Comparison of ENCODE assay signal across 14 cellular contexts in genomic region chr5:174737335-174737734, GRCh38. TPM values are rescaled to one million over a fixed set of nuclear protein-coding genes. Genes with fewer than 3 reads are reported as not detected.
"Had no signal": no experiment of that assay in that cellular context is flagged by ENCODE, and none has a peak within 500 bp of the region (broad histone marks: within the 10 kb centered on the region; RNA-seq: fewer than 3 reads in every experiment).

No MANE protein-coding gene starts in this region.

- DNase-seq: activated CD4-positive, alpha-beta memory T cell treated with anti-CD3 and anti-CD28 coated beads for 36 hours; activated effector memory CD4-positive, alpha-beta T cell treated with anti-CD3 and anti-CD28 coated beads, Interleukin-2, amount 50 U/mL, for 16 hours; activated T-cell treated with anti-CD3 and anti-CD28 coated beads, Interleukin-2, amount 50 U/mL, for 4 hours; aorta; foreskin melanocyte; heart left ventricle; left ventricle myocardium inferior; mesenchymal stem cell; stomach; T-helper 9 cell had no signal

- H3K9ac ChIP-seq: parathyroid adenoma had no signal

- H3K36me3 ChIP-seq: esophagus muscularis mucosa, heart left ventricle, left ventricle myocardium inferior, stomach had no signal

- H3K9me3 ChIP-seq: esophagus muscularis mucosa, heart left ventricle, left ventricle myocardium inferior, stomach had no signal

- ATAC-seq: activated T-cell treated with anti-CD3 and anti-CD28 coated beads, Interleukin-2, amount 50 U/mL, for 4 hours; heart left ventricle had no signal

- H3K4me3 ChIP-seq: esophagus muscularis mucosa, heart left ventricle, left ventricle myocardium inferior, skin epidermis, stomach had no signal

- H3K27ac ChIP-seq: esophagus muscularis mucosa, heart left ventricle, left ventricle myocardium inferior, parathyroid adenoma, stomach, VCaP had no signal

- H2AFZ ChIP-seq: parathyroid adenoma had no signal

RNA-seq across cellular contexts. Expression of gene MSX2, which starts 13.0 kb away (rescaled TPM):
- total RNA-seq: activated CD4-positive, alpha-beta memory T cell treated with anti-CD3 and anti-CD28 coated beads for 36 hours had no signal
